In genomic region chr16:31581065-31581464, GRCh38 we compare ENCODE assay signal across 5 cellular contexts. TPM values are rescaled to one million over a fixed set of nuclear protein-coding genes. Genes with fewer than 3 reads are reported as not detected.
"Had no signal": no experiment of that assay in that cellular context is flagged by ENCODE, and none has a peak within 500 bp of the region (broad histone marks: within the 10 kb centered on the region; RNA-seq: fewer than 3 reads in every experiment).

No MANE protein-coding gene starts in this region.

RNA-seq across cellular contexts. Expression of gene AHSP, which starts 53.4 kb away (rescaled TPM):
- total RNA-seq: HepG2, HT-29, HT1080, IMR-90 had no signal
- polyA plus RNA-seq: HepG2, IgD-negative memory B cell, IMR-90 had no signal
